ENCODE assay signal across 8 cellular contexts in the genomic region with DNA sequence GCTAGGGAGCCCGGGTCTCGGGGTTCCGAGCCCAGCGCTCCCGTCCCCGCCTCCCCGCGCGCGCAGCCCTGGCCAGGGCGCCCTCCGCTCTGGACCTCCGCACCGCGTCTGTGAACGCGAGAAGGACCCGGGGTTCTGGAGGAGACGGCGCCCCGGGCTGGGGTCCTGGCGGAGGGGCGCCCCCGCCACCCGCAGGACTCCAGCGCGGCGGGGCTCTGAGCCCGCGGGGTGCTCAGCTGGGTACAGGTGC. TPM values are rescaled to one million over a fixed set of nuclear protein-coding genes. Genes with fewer than 3 reads are reported as not detected.
A peak's percentile ranks its signal among the peaks of the same experiment; 100 is the strongest.
DNase-seq lines count a peak whose midpoint lies in the region; ATAC-seq and TF ChIP-seq lines count a peak whose summit lies in the region.

No MANE protein-coding gene starts in this region.

- no peak for DNase-seq in left lung
- DNase-seq in upper lobe of right lung = no peak
- no peak for DNase-seq in activated CD4-positive, alpha-beta T cell treated with anti-CD3 and anti-CD28 coated beads for 4 hours
- no peak for DNase-seq in SIG-M5 (lab: John Stamatoyannopoulos, UW)

- ATAC-seq in GM18519 (IDR thresholded peaks at IDR 0.05; ENCODE audit: low FRiP score, unreplicated experiment) (peak; percentile 15), HG02759 (IDR thresholded peaks at IDR 0.05; ENCODE audit: unreplicated experiment) (peak; percentile 28), left lung (peak; percentile 33), upper lobe of right lung (no peak), HG03469 (IDR thresholded peaks at IDR 0.05; ENCODE audit: unreplicated experiment) (no peak)
- ATAC-seq in activated T-helper 17 cell treated with anti-CD3 and anti-CD28 coated beads, Interleukin-2, amount 50 U/mL, for 72 hours (replicated peaks) = peak; percentile 16

- no peaks in the 10 kb centered on the region for H3K9me3 Mint-ChIP-seq in activated T-helper 17 cell treated with anti-CD3 and anti-CD28 coated beads, Interleukin-2, amount 50 U/mL, for 72 hours

- intact Hi-C loops in left lung (cut with DNase I) (no loop called here), upper lobe of right lung (cut with DNase I) (no loop called here)

- H3K4me3 Mint-ChIP-seq in activated T-helper 17 cell treated with anti-CD3 and anti-CD28 coated beads, Interleukin-2, amount 50 U/mL, for 72 hours = peak overlapping the region; percentile 64

- H3K36me3 ChIP-seq in left lung = peaks cover 0 to 2% of the 10 kb centered on the region in 2 donors
- H3K36me3 ChIP-seq in upper lobe of right lung = peaks cover under 1% of the 10 kb centered on the region

- peak overlapping the region; percentile 56 to 67 for H3K4me3 ChIP-seq in left lung
- H3K4me3 ChIP-seq in upper lobe of right lung = peak overlapping the region; percentile 78

- H3K27me3 Mint-ChIP-seq in activated T-helper 17 cell treated with anti-CD3 and anti-CD28 coated beads, Interleukin-2, amount 50 U/mL, for 72 hours = peaks cover 34% of the 10 kb centered on the region

- H3K4me1 ChIP-seq in left lung = peaks cover 15 to 27% of the 10 kb centered on the region in 2 donors
- H3K4me1 ChIP-seq in upper lobe of right lung = peaks cover 19% of the 10 kb centered on the region

- H3K4me1 Mint-ChIP-seq in activated T-helper 17 cell treated with anti-CD3 and anti-CD28 coated beads, Interleukin-2, amount 50 U/mL, for 72 hours = peaks cover 8% of the 10 kb centered on the region

- H3K27me3 ChIP-seq in left lung = peaks cover 13 to 65% of the 10 kb centered on the region in 2 donors
- H3K27me3 ChIP-seq in upper lobe of right lung = peaks cover 12% of the 10 kb centered on the region

- H3K27ac Mint-ChIP-seq in activated T-helper 17 cell treated with anti-CD3 and anti-CD28 coated beads, Interleukin-2, amount 50 U/mL, for 72 hours = no peak overlapping the region

- H3K27ac ChIP-seq in left lung (no peak overlapping the region), upper lobe of right lung (peak overlapping the region; percentile 63)

- no peak for TF ChIP-seq CTCF in left lung (IDR thresholded peaks at IDR 0.05)
- TF ChIP-seq CTCF in upper lobe of right lung (IDR thresholded peaks at IDR 0.05) = no peak

- H3K9me3 ChIP-seq in left lung = no peaks in the 10 kb centered on the region
- no peaks in the 10 kb centered on the region for H3K9me3 ChIP-seq in upper lobe of right lung

- peaks cover 5% of the 10 kb centered on the region for H3K36me3 Mint-ChIP-seq in activated T-helper 17 cell treated with anti-CD3 and anti-CD28 coated beads, Interleukin-2, amount 50 U/mL, for 72 hours (ENCODE audit: low read depth)

RNA-seq across cellular contexts. Expression of gene TMOD1, which starts 0.4 kb away (rescaled TPM):
- total RNA-seq in activated T-helper 17 cell treated with anti-CD3 and anti-CD28 coated beads, Interleukin-2, amount 50 U/mL, for 72 hours = 1 to 10 TPM; 2.0 to 2.5 TPM
- total RNA-seq in left lung = 1 to 10 TPM; 2.5 to 6.0 TPM
- total RNA-seq in upper lobe of right lung = 11.3 TPM

Comparison
In these comparisons a context has a peak if more than half of its experiments do, and no peak if none do; other contexts are left out.
1. ATAC-seq: peak in GM18519 (single experiment), HG02759 (single experiment), activated T-helper 17 cell treated with anti-CD3 and anti-CD28 coated beads, Interleukin-2, amount 50 U/mL, for 72 hours (single experiment) and left lung (single experiment); none in upper lobe of right lung (single experiment) and HG03469 (single experiment).